Comparison of ENCODE assay signal across 29 cellular contexts in the genomic region with DNA sequence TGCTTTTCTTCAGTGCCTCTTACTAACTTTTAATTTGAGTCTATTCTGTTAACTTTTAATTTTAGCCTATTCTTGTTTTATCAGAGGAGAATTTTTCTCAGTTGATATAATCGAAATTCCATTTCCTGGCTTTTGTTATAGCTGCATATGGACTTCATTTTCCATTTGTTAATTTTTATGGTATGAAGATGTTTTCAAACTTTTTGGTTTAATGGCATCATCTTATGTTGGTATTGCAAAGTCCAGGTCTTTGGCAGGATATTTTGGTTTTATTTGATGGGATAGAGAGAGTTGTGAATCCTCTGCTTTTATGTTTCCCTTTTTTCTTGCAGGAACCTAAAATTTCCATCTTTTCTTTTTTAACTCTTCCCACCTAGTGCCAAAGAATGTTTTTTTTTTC.
"Had no signal": no experiment of that assay in that cellular context is flagged by ENCODE, and none has a peak within 500 bp of the region (broad histone marks: within the 10 kb centered on the region; RNA-seq: fewer than 3 reads in every experiment).

No MANE protein-coding gene starts in this region.

- DNase-seq: activated CD4-positive, alpha-beta memory T cell treated with anti-CD3 and anti-CD28 coated beads for 36 hours; activated CD4-positive, alpha-beta T cell treated with anti-CD3 and anti-CD28 coated beads for 36 hours; activated CD4-positive, alpha-beta T cell treated with anti-CD3 and anti-CD28 coated beads, Interleukin-2, amount 10 ng/mL, durations not matched to agents 24 days and 14 days; activated CD4-positive, CD25-positive, alpha-beta regulatory T cell; activated CD4-positive, CD25-positive, alpha-beta regulatory T cell treated with anti-CD3 and anti-CD28 coated beads, Interleukin-2, amount 50 U/mL, for 72 hours; activated CD8-positive, alpha-beta memory T cell treated with anti-CD3 and anti-CD28 coated beads, Interleukin-2, amount 10 ng/mL, durations not matched to agents 7 days and 5 days; activated CD8-positive, alpha-beta memory T cell treated with anti-CD3 and anti-CD28 coated beads, Interleukin-2, amount 50 U/mL, for 4 hours; activated CD8-positive, alpha-beta T cell treated with anti-CD3 and anti-CD28 coated beads, Interleukin-2, amount 10 ng/mL, durations not matched to agents 7 days and 5 days; activated gamma-delta T cell; activated naive CD4-positive, alpha-beta T cell; activated naive CD4-positive, alpha-beta T cell treated with anti-CD3 and anti-CD28 coated beads, Interleukin-2, amount 10 ng/mL, durations not matched to agents 7 days and 5 days; activated naive CD8-positive, alpha-beta T cell treated with anti-CD3 and anti-CD28 coated beads, Interleukin-2, amount 10 ng/mL, durations not matched to agents 7 days and 5 days; activated T-cell treated with anti-CD3 and anti-CD28 coated beads, Interleukin-2, amount 50 U/mL, for 1 hour; activated T-cell treated with anti-CD3 and anti-CD28 coated beads, Interleukin-2, amount 50 U/mL, for 48 hours; amniotic stem cell; anterior cingulate cortex; caudate nucleus; cortex of kidney; dermis blood vessel endothelial cell; effector CD4-positive, alpha-beta T cell; esophagus squamous epithelium; foreskin fibroblast; head of caudate nucleus; hippocampal formation; T-helper 1 cell; T-helper 17 cell had no signal

- H3K36me3 ChIP-seq: esophagus squamous epithelium had no signal

- H3K27me3 ChIP-seq: esophagus squamous epithelium had no signal

- H3K4me1 Mint-ChIP-seq: activated CD4-positive, alpha-beta T cell treated with anti-CD3 and anti-CD28 coated beads for 36 hours; activated CD4-positive, alpha-beta T cell treated with anti-CD3 and anti-CD28 coated beads, Interleukin-2, amount 10 ng/mL, durations not matched to agents 24 days and 14 days; activated CD8-positive, alpha-beta memory T cell treated with anti-CD3 and anti-CD28 coated beads, Interleukin-2, amount 10 ng/mL, durations not matched to agents 7 days and 5 days; activated naive CD4-positive, alpha-beta T cell treated with anti-CD3 and anti-CD28 coated beads, Interleukin-2, amount 10 ng/mL, durations not matched to agents 7 days and 5 days; activated naive CD8-positive, alpha-beta T cell treated with anti-CD3 and anti-CD28 coated beads, Interleukin-2, amount 10 ng/mL, durations not matched to agents 7 days and 5 days; T-helper 17 cell had no signal

- H3K27ac Mint-ChIP-seq: activated CD4-positive, alpha-beta memory T cell treated with anti-CD3 and anti-CD28 coated beads for 36 hours; activated CD4-positive, alpha-beta T cell treated with anti-CD3 and anti-CD28 coated beads for 36 hours; activated CD4-positive, alpha-beta T cell treated with anti-CD3 and anti-CD28 coated beads, Interleukin-2, amount 10 ng/mL, durations not matched to agents 24 days and 14 days; activated CD8-positive, alpha-beta memory T cell treated with anti-CD3 and anti-CD28 coated beads, Interleukin-2, amount 10 ng/mL, durations not matched to agents 7 days and 5 days; activated CD8-positive, alpha-beta T cell treated with anti-CD3 and anti-CD28 coated beads, Interleukin-2, amount 10 ng/mL, durations not matched to agents 7 days and 5 days; activated naive CD4-positive, alpha-beta T cell treated with anti-CD3 and anti-CD28 coated beads, Interleukin-2, amount 10 ng/mL, durations not matched to agents 7 days and 5 days; activated naive CD4-positive, alpha-beta T cell treated with anti-CD3 and anti-CD28 coated beads, Interleukin-2, amount 50 U/mL, for 72 hours; activated naive CD8-positive, alpha-beta T cell treated with anti-CD3 and anti-CD28 coated beads, Interleukin-2, amount 10 ng/mL, durations not matched to agents 7 days and 5 days; activated T-helper 1 cell treated with anti-CD3 and anti-CD28 coated beads, Interleukin-12 subunit alpha, Interleukin-12 subunit beta, Interleukin-2, Interleukin-4 antibody, amounts not matched to agents 30 ng/mL and 10 ng/mL and 1 ng/mL, durations not matched to agents 14 hours and 24 hours and 36 hours; T-helper 17 cell had no signal

- H3K27ac ChIP-seq: epithelial cell of prostate, esophagus squamous epithelium had no signal

- ATAC-seq: activated CD4-positive, alpha-beta T cell treated with anti-CD3 and anti-CD28 coated beads for 36 hours; activated CD8-positive, alpha-beta memory T cell treated with anti-CD3 and anti-CD28 coated beads, Interleukin-2, amount 10 ng/mL, durations not matched to agents 7 days and 5 days; activated CD8-positive, alpha-beta T cell treated with anti-CD3 and anti-CD28 coated beads, Interleukin-2, amount 10 ng/mL, durations not matched to agents 7 days and 5 days; activated naive CD4-positive, alpha-beta T cell treated with anti-CD3 and anti-CD28 coated beads, Interleukin-2, amount 50 U/mL, for 72 hours; T-helper 17 cell had no signal

- H3K4me1 ChIP-seq: esophagus squamous epithelium had no signal

- H3K4me3 ChIP-seq: esophagus squamous epithelium had no signal

- H3K27me3 Mint-ChIP-seq: activated naive CD4-positive, alpha-beta T cell treated with anti-CD3 and anti-CD28 coated beads, Interleukin-2, amount 10 ng/mL, durations not matched to agents 7 days and 5 days had no signal

- H3K36me3 Mint-ChIP-seq: activated CD8-positive, alpha-beta memory T cell treated with anti-CD3 and anti-CD28 coated beads, Interleukin-2, amount 10 ng/mL, durations not matched to agents 7 days and 5 days; activated naive CD4-positive, alpha-beta T cell treated with anti-CD3 and anti-CD28 coated beads, Interleukin-2, amount 10 ng/mL, durations not matched to agents 7 days and 5 days had no signal

- H3K4me3 Mint-ChIP-seq: activated CD4-positive, alpha-beta memory T cell treated with anti-CD3 and anti-CD28 coated beads for 36 hours; activated CD4-positive, alpha-beta T cell treated with anti-CD3 and anti-CD28 coated beads for 36 hours; activated CD4-positive, alpha-beta T cell treated with anti-CD3 and anti-CD28 coated beads, Interleukin-2, amount 10 ng/mL, durations not matched to agents 24 days and 14 days; activated CD8-positive, alpha-beta memory T cell treated with anti-CD3 and anti-CD28 coated beads, Interleukin-2, amount 10 ng/mL, durations not matched to agents 7 days and 5 days; activated CD8-positive, alpha-beta T cell treated with anti-CD3 and anti-CD28 coated beads, Interleukin-2, amount 10 ng/mL, durations not matched to agents 7 days and 5 days; activated naive CD4-positive, alpha-beta T cell treated with anti-CD3 and anti-CD28 coated beads, Interleukin-2, amount 10 ng/mL, durations not matched to agents 7 days and 5 days; activated naive CD8-positive, alpha-beta T cell treated with anti-CD3 and anti-CD28 coated beads, Interleukin-2, amount 10 ng/mL, durations not matched to agents 7 days and 5 days; activated T-helper 1 cell treated with anti-CD3 and anti-CD28 coated beads, Interleukin-12 subunit alpha, Interleukin-12 subunit beta, Interleukin-2, Interleukin-4 antibody, amounts not matched to agents 30 ng/mL and 10 ng/mL and 1 ng/mL, durations not matched to agents 14 hours and 24 hours and 36 hours; T-helper 17 cell had no signal
